27 cellular contexts compared by ENCODE assay signal in genomic region chr3:60953406-60953805, GRCh38.
DNase-seq lines count a peak whose midpoint lies in the region; ATAC-seq, FAIRE-seq and TF ChIP-seq lines count a peak whose summit lies in the region.
"Had no signal": no experiment of that assay in that cellular context is flagged by ENCODE, and none has a peak within 500 bp of the region (broad histone marks: within the 10 kb centered on the region; RNA-seq: fewer than 3 reads in every experiment).

No MANE protein-coding gene starts in this region.

- no peak for FAIRE-seq in endothelial cell of umbilical vein (lab: Jason Lieb, UNC)

- peak overlapping the region; percentile 20 for H3K27ac ChIP-seq in endothelial cell of umbilical vein (ENCODE audit: insufficient read depth, low read depth, low read length)
- no peak overlapping the region for H3K27ac ChIP-seq in suprapubic skin
- H3K27ac ChIP-seq in stomach: no peak overlapping the region
- H3K27ac ChIP-seq: heart right ventricle, prostate gland, skin epidermis, thoracic aorta had no signal

- peaks cover 3% of the 10 kb centered on the region for H3K36me3 Mint-ChIP-seq in nephron (ENCODE audit: low read depth)

- TF ChIP-seq CTCF in endothelial cell of umbilical vein (IDR thresholded peaks at IDR 0.05; ENCODE audit: extremely low read depth in 1 of 2, insufficient read depth in 1 of 2, low read depth in 1 of 2, low read length in 2 of 2): no peak
- no peak for TF ChIP-seq CTCF in nephron (IDR thresholded peaks at IDR 0.05; ENCODE audit: unreplicated experiment in 3 of 3)
- no peak for TF ChIP-seq CTCF in suprapubic skin (IDR thresholded peaks at IDR 0.05)
- no peak for TF ChIP-seq CTCF in stomach (IDR thresholded peaks at IDR 0.05)

- DNase-seq in GM04504 (ENCODE audit: low read depth) (peak; percentile 42), RPMI7951 (ENCODE audit: low read depth) (peak; percentile 83), endothelial cell of umbilical vein (ENCODE audit: low read depth, low spot score) (peak; percentile 15), NCI-H2029 (lab: John Stamatoyannopoulos, UW) (no peak), suprapubic skin (ENCODE audit: low spot score in 2 of 2) (no peak), stomach (no peak)
- DNase-seq: activated CD4-positive, alpha-beta T cell treated with anti-CD3 and anti-CD28 coated beads for 48 hours; activated naive CD4-positive, alpha-beta T cell treated with anti-CD3 and anti-CD28 coated beads for 36 hours; activated T-cell treated with anti-CD3 and anti-CD28 coated beads, Interleukin-2, amount 50 U/mL, for 72 hours; CD8-positive, alpha-beta T cell; cerebellar nuclear complex; DMS153; GDM1; heart right ventricle; NCI-H1417 treated with DMSO at 0.1 percent for 48 hours; NCI-H524; NK-92 treated with Interleukin-12 subunit alpha and Interleukin-12 subunit beta, amount 100 ng/mL, for 24 hours; stimulated activated CD4-positive, alpha-beta T cell treated with anti-CD3 and anti-CD28 coated beads, Interleukin-1b, Interleukin-23, amount 100 ng/mL, for 48 hours had no signal

- peaks cover 5% of the 10 kb centered on the region for H3K9me3 Mint-ChIP-seq in nephron

- H4K20me1 ChIP-seq in endothelial cell of umbilical vein (replicated peaks; ENCODE audit: control insufficient read depth, extremely low read depth, insufficient read depth, low read length): no peaks in the 10 kb centered on the region

- H3K4me1 ChIP-seq in endothelial cell of umbilical vein (ENCODE audit: control insufficient read depth, extremely low read depth, insufficient read depth, low read length): peaks cover 6% of the 10 kb centered on the region
- peaks cover 11% of the 10 kb centered on the region for H3K4me1 ChIP-seq in suprapubic skin
- no peaks in the 10 kb centered on the region for H3K4me1 ChIP-seq in stomach
- H3K4me1 ChIP-seq: prostate gland had no signal

- no peaks in the 10 kb centered on the region for H3K79me2 ChIP-seq in endothelial cell of umbilical vein (ENCODE audit: control insufficient read depth, insufficient read depth, low read length)

- H3K9me1 ChIP-seq in endothelial cell of umbilical vein (replicated peaks; ENCODE audit: control insufficient read depth, extremely low read depth, insufficient read depth, low read length): no peaks in the 10 kb centered on the region

- H3K27me3 ChIP-seq in endothelial cell of umbilical vein (ENCODE audit: control insufficient read depth in 2 of 2, insufficient read depth in 2 of 2, low read length in 2 of 2) (no peaks in the 10 kb centered on the region), suprapubic skin (no peaks in the 10 kb centered on the region), stomach (no peaks in the 10 kb centered on the region)
- H3K27me3 ChIP-seq: heart right ventricle had no signal

- TF ChIP-seq EP300 in suprapubic skin (IDR thresholded peaks at IDR 0.05): no peak
- no peak for TF ChIP-seq EP300 in stomach (IDR thresholded peaks at IDR 0.05)

- H3K27ac Mint-ChIP-seq in nephron: peak overlapping the region; percentile 66 to 96 (median 84)
- H3K27ac Mint-ChIP-seq: activated naive CD4-positive, alpha-beta T cell treated with anti-CD3 and anti-CD28 coated beads for 36 hours; activated T-cell treated with anti-CD3 and anti-CD28 coated beads, Interleukin-2, amount 50 U/mL, for 72 hours; CD8-positive, alpha-beta T cell; stimulated activated memory B cell treated with anti-CD40 and anti-IgM and Interleukin-4, amounts not matched to agents 10 μg/mL and 1 μg/mL and 100 μg/mL, for 72 hours; T-helper 1 cell treated with Interleukin-12 subunit alpha and Interleukin-12 subunit beta and Interleukin-4 antibody, amounts not matched to agents 30 μg/mL and 1 μg/mL, for 36 hours had no signal

- H3K36me3 ChIP-seq in endothelial cell of umbilical vein (ENCODE audit: control insufficient read depth in 2 of 2, extremely low read depth in 1 of 2, insufficient read depth in 2 of 2, low read length in 2 of 2) (no peaks in the 10 kb centered on the region), suprapubic skin (no peaks in the 10 kb centered on the region), stomach (no peaks in the 10 kb centered on the region)
- H3K36me3 ChIP-seq: heart right ventricle, prostate gland, thoracic aorta had no signal

- no TSS peak for BruUV-seq in endothelial cell of umbilical vein (replicated peaks; lab: Mats Ljungman, UMichigan)

- no peaks in the 10 kb centered on the region for H3K27me3 Mint-ChIP-seq in nephron (ENCODE audit: low read depth)
- H3K27me3 Mint-ChIP-seq: stimulated activated memory B cell treated with anti-CD40 and anti-IgM and Interleukin-4, amounts not matched to agents 10 μg/mL and 1 μg/mL and 100 μg/mL, for 72 hours had no signal

- 51% methylated on average over 5 of the region's 5 CpGs for WGBS in suprapubic skin
- 73 to 83% (median 82%) methylated on average over 5 of the region's 5 CpGs for WGBS in stomach, 5 donors

- H3K4me2 ChIP-seq in endothelial cell of umbilical vein (ENCODE audit: insufficient read depth, low read length): no peak overlapping the region

- no peak for ATAC-seq in HG03469 (IDR thresholded peaks at IDR 0.05; ENCODE audit: unreplicated experiment)
- ATAC-seq: activated T-cell treated with anti-CD3 and anti-CD28 coated beads, Interleukin-2, amount 50 U/mL, for 72 hours; CD8-positive, alpha-beta T cell; heart right ventricle; Panc1; stimulated activated memory B cell treated with anti-CD40 and anti-IgM and Interleukin-4, amounts not matched to agents 10 μg/mL and 1 μg/mL and 100 μg/mL, for 72 hours had no signal

- dilution Hi-C loops in endothelial cell of umbilical vein (cut with MboI; ENCODE audit: extremely low pct_ligation_motif_present, low sequenced_read_pairs): no loop called here

- H3K9me3 ChIP-seq in endothelial cell of umbilical vein (replicated peaks; ENCODE audit: control insufficient read depth, insufficient read depth, low read length) (no peaks in the 10 kb centered on the region), suprapubic skin (no peaks in the 10 kb centered on the region), stomach (peaks cover 0 to 18% (median 10%) of the 10 kb centered on the region in 4 donors)
- H3K9me3 ChIP-seq: prostate gland had no signal

- TF ChIP-seq POLR2A in endothelial cell of umbilical vein (IDR thresholded peaks at IDR 0.05; ENCODE audit: low read depth, low read length) (no peak), suprapubic skin (IDR thresholded peaks at IDR 0.05) (no peak), stomach (IDR thresholded peaks at IDR 0.05) (no peak)

- H3K4me1 Mint-ChIP-seq in nephron: peaks cover 25% of the 10 kb centered on the region
- H3K4me1 Mint-ChIP-seq: neural crest cell; stimulated activated memory B cell treated with anti-CD40 and anti-IgM and Interleukin-4, amounts not matched to agents 10 μg/mL and 1 μg/mL and 100 μg/mL, for 72 hours had no signal

- intact Hi-C loops in endothelial cell of umbilical vein (cut with micrococcal nuclease) (no loop called here), stomach (cut with DNase I; ENCODE audit: low total_unique reads) (no loop called here)

- no peak overlapping the region for H2AFZ ChIP-seq in endothelial cell of umbilical vein (ENCODE audit: low read depth, low read length)

- CTCF ChIA-PET in endothelial cell of umbilical vein (lab: Charles Lee): no interaction called here

- no peak overlapping the region for H3K9ac ChIP-seq in endothelial cell of umbilical vein (replicated peaks; ENCODE audit: extremely low read depth, insufficient read depth, low read length)

- peak overlapping the region in 1 of 3 experiments; percentile 4 for H3K4me3 Mint-ChIP-seq in nephron
- H3K4me3 Mint-ChIP-seq: activated naive CD4-positive, alpha-beta T cell treated with anti-CD3 and anti-CD28 coated beads for 36 hours; activated T-cell treated with anti-CD3 and anti-CD28 coated beads, Interleukin-2, amount 50 U/mL, for 72 hours; CD8-positive, alpha-beta T cell; neural crest cell; stimulated activated memory B cell treated with anti-CD40 and anti-IgM and Interleukin-4, amounts not matched to agents 10 μg/mL and 1 μg/mL and 100 μg/mL, for 72 hours; T-helper 1 cell treated with Interleukin-12 subunit alpha and Interleukin-12 subunit beta and Interleukin-4 antibody, amounts not matched to agents 30 μg/mL and 1 μg/mL, for 36 hours had no signal

- H3K4me3 ChIP-seq in endothelial cell of umbilical vein (replicated peaks in 1 of 3; ENCODE audit: insufficient read depth in 1 of 3, low read depth in 1 of 3, low read length in 3 of 3) (no peak overlapping the region), suprapubic skin (no peak overlapping the region), stomach (no peak overlapping the region)
- H3K4me3 ChIP-seq: heart right ventricle, prostate gland, skin epidermis, thoracic aorta had no signal

- POLR2A ChIA-PET in endothelial cell of umbilical vein (lab: Charles Lee): no interaction called here

TF ChIP-seq in endothelial cell of umbilical vein, 7 proteins besides CTCF, POLR2A, EP300 and RAD21:
- TF ChIP-seq FOS (IDR thresholded peaks at IDR 0.05; ENCODE audit: borderline replicate concordance, insufficient read depth, low read length) (no peak), JUN (IDR thresholded peaks at IDR 0.05; ENCODE audit: borderline replicate concordance, insufficient read depth, insufficient read length, low read depth) (peak; percentile 26)

Comparison
In these comparisons a context has a peak if more than half of its experiments do, and no peak if none do; other contexts are left out.
1. DNase-seq: peak in GM04504 (single experiment), RPMI7951 (single experiment) and endothelial cell of umbilical vein (single experiment); none in NCI-H2029 (single experiment), suprapubic skin (0 of 2) and stomach (single experiment).